8 cellular contexts compared by ENCODE assay signal in genomic region chr16:26645629-26646028, GRCh38.
DNase-seq lines count a peak whose midpoint lies in the region; ATAC-seq and TF ChIP-seq lines count a peak whose summit lies in the region.

No MANE protein-coding gene starts in this region.

- no peaks in the 10 kb centered on the region for H3K9me3 ChIP-seq in HEK293 (ENCODE audit: control insufficient read depth, insufficient read depth, low read depth, low read length)

- POLR2A ChIA-PET in HEK293 (lab: Yijun Ruan, JAX) = no interaction called here

- no peaks in the 10 kb centered on the region for H3K4me1 ChIP-seq in HEK293 (ENCODE audit: control insufficient read depth, insufficient read depth, low read length)

- ATAC-seq in GM18870 (IDR thresholded peaks at IDR 0.05; ENCODE audit: unreplicated experiment) = no peak
- ATAC-seq in HG02763 (IDR thresholded peaks at IDR 0.05; ENCODE audit: unreplicated experiment) = no peak

- H3K27ac Mint-ChIP-seq in endothelial cell (ENCODE audit: unreplicated experiment) = no peak overlapping the region

- H3K36me3 ChIP-seq in HEK293 (ENCODE audit: control insufficient read depth in 2 of 2, insufficient read depth in 1 of 2, low read length in 2 of 2) = no peaks in the 10 kb centered on the region

- H3K27ac ChIP-seq in HEK293 (ENCODE audit: extremely low read depth, low read depth, low read length) = no peak overlapping the region

- TF ChIP-seq CTCF in HEK293 (tag by site-specific recombination; IDR thresholded peaks at IDR 0.05) (no peak), endothelial cell (IDR thresholded peaks at IDR 0.05; ENCODE audit: unreplicated experiment) (peak; percentile 33)

- no peaks in the 10 kb centered on the region for H3K36me3 Mint-ChIP-seq in endothelial cell (ENCODE audit: low read depth, unreplicated experiment)

- H3K4me3 Mint-ChIP-seq in endothelial cell (ENCODE audit: unreplicated experiment) = no peak overlapping the region

- H3K27me3 Mint-ChIP-seq in endothelial cell (ENCODE audit: unreplicated experiment) = peaks cover 5% of the 10 kb centered on the region

- CTCF ChIA-PET in HEK293 (lab: Yijun Ruan, JAX) = interaction anchor here (0.7 to 1.1 kb wide), 4 partner anchors 10 to 808 kb away, joined by 3 to 4 read pairs (median 3); no protein-coding TSS in a partner anchor

- H3K4me1 Mint-ChIP-seq in endothelial cell (ENCODE audit: unreplicated experiment) = no peaks in the 10 kb centered on the region

- H3K4me3 ChIP-seq in HEK293 (ENCODE audit: low read depth, low read length) = no peak overlapping the region

- peak; percentile 44 for DNase-seq in activated CD4-positive, CD25-positive, alpha-beta regulatory T cell treated with anti-CD3 and anti-CD28 coated beads, Interleukin-2, amount 50 U/mL, for 72 hours
- DNase-seq in endothelial cell (ENCODE audit: low spot score) (peak; percentile 58), foreskin melanocyte (no peak)
- DNase-seq in stimulated activated CD4-positive, alpha-beta T cell treated with anti-CD3 and anti-CD28 coated beads, TNF-alpha, amount 100 ng/mL, for 4 hours (ENCODE audit: low read depth in 3 of 3) = peak in 2 of 3 experiments; percentile 10 to 29
- no peak for DNase-seq in stimulated activated naive CD4-positive, alpha-beta T cell treated with Interleukin-2 at 50 U/mL for 16 hours (lab: John Stamatoyannopoulos, UW)

- H3K9me3 Mint-ChIP-seq in endothelial cell (ENCODE audit: unreplicated experiment) = peaks cover 6% of the 10 kb centered on the region

TF ChIP-seq in HEK293, 187 proteins besides CTCF, POLR2A, EP300 and RAD21:
- TF ChIP-seq ZNF654 (tag by site-specific recombination; IDR thresholded peaks at IDR 0.05; ENCODE audit: low read depth) (peak; percentile 37), HIC1 (tag by site-specific recombination; IDR thresholded peaks at IDR 0.05) (no peak), ZNF777 (tag by site-specific recombination; IDR thresholded peaks at IDR 0.05; ENCODE audit: borderline replicate concordance) (no peak)

Comparison
In these comparisons a context has a peak if more than half of its experiments do, and no peak if none do; other contexts are left out.
1. DNase-seq: peak in activated CD4-positive, CD25-positive, alpha-beta regulatory T cell treated with anti-CD3 and anti-CD28 coated beads, Interleukin-2, amount 50 U/mL, for 72 hours (single experiment), endothelial cell (single experiment) and stimulated activated CD4-positive, alpha-beta T cell treated with anti-CD3 and anti-CD28 coated beads, TNF-alpha, amount 100 ng/mL, for 4 hours (2 of 3); none in stimulated activated naive CD4-positive, alpha-beta T cell treated with Interleukin-2 at 50 U/mL for 16 hours (single experiment) and foreskin melanocyte (single experiment).